18 cellular contexts compared by ENCODE assay signal in genomic region chr5:158127536-158127935, GRCh38.
DNase-seq lines count a peak whose midpoint lies in the region; TF ChIP-seq lines count a peak whose summit lies in the region.
"Had no signal": no experiment of that assay in that cellular context is flagged by ENCODE, and none has a peak within 500 bp of the region (broad histone marks: within the 10 kb centered on the region; RNA-seq: fewer than 3 reads in every experiment).

No MANE protein-coding gene starts in this region.

- H3K36me3 ChIP-seq in sigmoid colon (no peaks in the 10 kb centered on the region), prostate gland (no peaks in the 10 kb centered on the region)

- WGBS in sigmoid colon, 2 donors = 46 to 69% methylated on average over 3 of the region's 3 CpGs
- 56% methylated on average over 3 of the region's 3 CpGs for WGBS in prostate gland

- intact Hi-C loops in sigmoid colon (cut with DNase I) = no loop called here
- intact Hi-C loops in prostate gland (cut with DNase I) = no loop called here

- H3K4me1 ChIP-seq in sigmoid colon (no peaks in the 10 kb centered on the region), prostate gland (replicated peaks) (no peaks in the 10 kb centered on the region)

- H3K9me3 ChIP-seq in sigmoid colon (no peaks in the 10 kb centered on the region), prostate gland (no peaks in the 10 kb centered on the region)

- H3K4me3 ChIP-seq in sigmoid colon (no peak overlapping the region), prostate gland (no peak overlapping the region)

- no peak for TF ChIP-seq EP300 in sigmoid colon (IDR thresholded peaks at IDR 0.05)

- TF ChIP-seq CTCF in sigmoid colon (IDR thresholded peaks at IDR 0.05) (no peak), prostate gland (IDR thresholded peaks at IDR 0.05) (no peak)

- TF ChIP-seq POLR2A in sigmoid colon (IDR thresholded peaks at IDR 0.05) = no peak
- no peak for TF ChIP-seq POLR2A in prostate gland (IDR thresholded peaks at IDR 0.05)

- H3K27ac ChIP-seq in sigmoid colon (no peak overlapping the region), prostate gland (no peak overlapping the region)

- DNase-seq in NCI-H345 (lab: John Stamatoyannopoulos, UW) (peak; percentile 14), NCI-H345 treated with DMSO at 0.1 percent for 48 hours (lab: John Stamatoyannopoulos, UW; ENCODE audit: unreplicated experiment) (no peak), NCI-H1092 treated with DMSO at 0.1 percent for 48 hours (lab: John Stamatoyannopoulos, UW) (peak; percentile 55), NCI-H69 (lab: John Stamatoyannopoulos, UW) (peak; percentile 98), sigmoid colon (peak; percentile 64), GF-D8 (lab: John Stamatoyannopoulos, UW) (no peak), prostate gland (ENCODE audit: low spot score) (no peak), hippocampal formation (lab: John Stamatoyannopoulos, UW) (no peak)
- DNase-seq: DMS79; EL; GDM1; HCEC 1CT; NCI-H1105; NCI-H1436 treated with DMSO at 0.1 percent for 48 hours; NCI-H748 treated with DMSO at 0.1 percent for 48 hours; NK-92 treated with Interleukin-12 subunit alpha and Interleukin-12 subunit beta, amount 100 ng/mL, for 24 hours; PC-3; T-helper 2 cell had no signal

- H3K27me3 ChIP-seq in sigmoid colon (no peaks in the 10 kb centered on the region), prostate gland (replicated peaks; ENCODE audit: insufficient read depth) (no peaks in the 10 kb centered on the region)

Comparison
In these comparisons a context has a peak if more than half of its experiments do, and no peak if none do; other contexts are left out.
1. DNase-seq: peak in NCI-H345 (single experiment), NCI-H1092 treated with DMSO at 0.1 percent for 48 hours (single experiment), NCI-H69 (single experiment) and sigmoid colon (single experiment); none in NCI-H345 treated with DMSO at 0.1 percent for 48 hours (single experiment), GF-D8 (single experiment), prostate gland (single experiment) and hippocampal formation (0 of 2).